Comparison of ENCODE assay signal across 1 cellular context in the genomic region with DNA sequence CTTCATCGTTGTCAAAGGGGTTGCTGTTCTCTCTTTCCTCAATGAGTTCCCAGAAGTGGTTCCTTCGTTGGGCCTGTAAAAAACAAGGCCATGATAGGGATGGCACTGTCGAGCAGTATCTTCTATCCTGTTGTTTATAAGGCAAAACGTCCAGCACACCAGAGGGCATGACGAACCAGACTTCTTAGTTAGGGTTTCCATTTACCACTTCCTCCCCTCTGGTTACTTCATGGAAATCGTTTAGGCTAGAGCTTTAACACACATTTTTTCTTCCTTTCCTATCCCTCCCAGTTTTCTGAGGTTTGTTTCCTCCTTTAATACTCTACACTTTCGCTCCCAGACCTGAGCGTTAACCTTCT.
TF ChIP-seq lines count a peak whose summit lies in the region.

No MANE protein-coding gene starts in this region.

TF ChIP-seq in WTC11, 78 proteins besides CTCF, POLR2A, EP300 and RAD21 (continued from another document):
- TF ChIP-seq CBFB (CRISPR knock-in tag; IDR thresholded peaks at IDR 0.05; ENCODE audit: low read depth), result no peak
- no peak for TF ChIP-seq ELF4 (CRISPR knock-in tag; IDR thresholded peaks at IDR 0.05; ENCODE audit: low read depth)
- TF ChIP-seq, protein P1, sequence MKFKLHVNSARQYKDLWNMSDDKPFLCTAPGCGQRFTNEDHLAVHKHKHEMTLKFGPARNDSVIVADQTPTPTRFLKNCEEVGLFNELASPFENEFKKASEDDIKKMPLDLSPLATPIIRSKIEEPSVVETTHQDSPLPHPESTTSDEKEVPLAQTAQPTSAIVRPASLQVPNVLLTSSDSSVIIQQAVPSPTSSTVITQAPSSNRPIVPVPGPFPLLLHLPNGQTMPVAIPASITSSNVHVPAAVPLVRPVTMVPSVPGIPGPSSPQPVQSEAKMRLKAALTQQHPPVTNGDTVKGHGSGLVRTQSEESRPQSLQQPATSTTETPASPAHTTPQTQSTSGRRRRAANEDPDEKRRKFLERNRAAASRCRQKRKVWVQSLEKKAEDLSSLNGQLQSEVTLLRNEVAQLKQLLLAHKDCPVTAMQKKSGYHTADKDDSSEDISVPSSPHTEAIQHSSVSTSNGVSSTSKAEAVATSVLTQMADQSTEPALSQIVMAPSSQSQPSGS (CRISPR knock-in tag; IDR thresholded peaks at IDR 0.05; ENCODE audit: borderline replicate concordance, low read depth), result no peak
- no peak for TF ChIP-seq SMAD4 (CRISPR knock-in tag; IDR thresholded peaks at IDR 0.05)
- TF ChIP-seq, protein P2, sequence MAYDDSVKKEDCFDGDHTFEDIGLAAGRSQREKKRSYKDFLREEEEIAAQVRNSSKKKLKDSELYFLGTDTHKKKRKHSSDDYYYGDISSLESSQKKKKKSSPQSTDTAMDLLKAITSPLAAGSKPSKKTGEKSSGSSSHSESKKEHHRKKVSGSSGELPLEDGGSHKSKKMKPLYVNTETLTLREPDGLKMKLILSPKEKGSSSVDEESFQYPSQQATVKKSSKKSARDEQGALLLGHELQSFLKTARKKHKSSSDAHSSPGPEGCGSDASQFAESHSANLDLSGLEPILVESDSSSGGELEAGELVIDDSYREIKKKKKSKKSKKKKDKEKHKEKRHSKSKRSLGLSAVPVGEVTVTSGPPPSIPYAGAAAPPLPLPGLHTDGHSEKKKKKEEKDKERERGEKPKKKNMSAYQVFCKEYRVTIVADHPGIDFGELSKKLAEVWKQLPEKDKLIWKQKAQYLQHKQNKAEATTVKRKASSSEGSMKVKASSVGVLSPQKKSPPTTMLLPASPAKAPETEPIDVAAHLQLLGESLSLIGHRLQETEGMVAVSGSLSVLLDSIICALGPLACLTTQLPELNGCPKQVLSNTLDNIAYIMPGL (CRISPR knock-in tag; IDR thresholded peaks at IDR 0.05), result no peak
- no peak for TF ChIP-seq SP1 (CRISPR knock-in tag; conservative IDR thresholded peaks at IDR 0.05)
- no peak for TF ChIP-seq ZNF425 (CRISPR knock-in tag; conservative IDR thresholded peaks at IDR 0.05)
- TF ChIP-seq, protein P3, sequence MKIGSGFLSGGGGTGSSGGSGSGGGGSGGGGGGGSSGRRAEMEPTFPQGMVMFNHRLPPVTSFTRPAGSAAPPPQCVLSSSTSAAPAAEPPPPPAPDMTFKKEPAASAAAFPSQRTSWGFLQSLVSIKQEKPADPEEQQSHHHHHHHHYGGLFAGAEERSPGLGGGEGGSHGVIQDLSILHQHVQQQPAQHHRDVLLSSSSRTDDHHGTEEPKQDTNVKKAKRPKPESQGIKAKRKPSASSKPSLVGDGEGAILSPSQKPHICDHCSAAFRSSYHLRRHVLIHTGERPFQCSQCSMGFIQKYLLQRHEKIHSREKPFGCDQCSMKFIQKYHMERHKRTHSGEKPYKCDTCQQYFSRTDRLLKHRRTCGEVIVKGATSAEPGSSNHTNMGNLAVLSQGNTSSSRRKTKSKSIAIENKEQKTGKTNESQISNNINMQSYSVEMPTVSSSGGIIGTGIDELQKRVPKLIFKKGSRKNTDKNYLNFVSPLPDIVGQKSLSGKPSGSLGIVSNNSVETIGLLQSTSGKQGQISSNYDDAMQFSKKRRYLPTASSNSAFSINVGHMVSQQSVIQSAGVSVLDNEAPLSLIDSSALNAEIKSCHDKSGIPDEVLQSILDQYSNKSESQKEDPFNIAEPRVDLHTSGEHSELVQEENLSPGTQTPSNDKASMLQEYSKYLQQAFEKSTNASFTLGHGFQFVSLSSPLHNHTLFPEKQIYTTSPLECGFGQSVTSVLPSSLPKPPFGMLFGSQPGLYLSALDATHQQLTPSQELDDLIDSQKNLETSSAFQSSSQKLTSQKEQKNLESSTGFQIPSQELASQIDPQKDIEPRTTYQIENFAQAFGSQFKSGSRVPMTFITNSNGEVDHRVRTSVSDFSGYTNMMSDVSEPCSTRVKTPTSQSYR (CRISPR knock-in tag; IDR thresholded peaks at IDR 0.05), result no peak
- TF ChIP-seq ZNF671 (CRISPR knock-in tag; IDR thresholded peaks at IDR 0.05), result no peak
- TF ChIP-seq, protein P4, sequence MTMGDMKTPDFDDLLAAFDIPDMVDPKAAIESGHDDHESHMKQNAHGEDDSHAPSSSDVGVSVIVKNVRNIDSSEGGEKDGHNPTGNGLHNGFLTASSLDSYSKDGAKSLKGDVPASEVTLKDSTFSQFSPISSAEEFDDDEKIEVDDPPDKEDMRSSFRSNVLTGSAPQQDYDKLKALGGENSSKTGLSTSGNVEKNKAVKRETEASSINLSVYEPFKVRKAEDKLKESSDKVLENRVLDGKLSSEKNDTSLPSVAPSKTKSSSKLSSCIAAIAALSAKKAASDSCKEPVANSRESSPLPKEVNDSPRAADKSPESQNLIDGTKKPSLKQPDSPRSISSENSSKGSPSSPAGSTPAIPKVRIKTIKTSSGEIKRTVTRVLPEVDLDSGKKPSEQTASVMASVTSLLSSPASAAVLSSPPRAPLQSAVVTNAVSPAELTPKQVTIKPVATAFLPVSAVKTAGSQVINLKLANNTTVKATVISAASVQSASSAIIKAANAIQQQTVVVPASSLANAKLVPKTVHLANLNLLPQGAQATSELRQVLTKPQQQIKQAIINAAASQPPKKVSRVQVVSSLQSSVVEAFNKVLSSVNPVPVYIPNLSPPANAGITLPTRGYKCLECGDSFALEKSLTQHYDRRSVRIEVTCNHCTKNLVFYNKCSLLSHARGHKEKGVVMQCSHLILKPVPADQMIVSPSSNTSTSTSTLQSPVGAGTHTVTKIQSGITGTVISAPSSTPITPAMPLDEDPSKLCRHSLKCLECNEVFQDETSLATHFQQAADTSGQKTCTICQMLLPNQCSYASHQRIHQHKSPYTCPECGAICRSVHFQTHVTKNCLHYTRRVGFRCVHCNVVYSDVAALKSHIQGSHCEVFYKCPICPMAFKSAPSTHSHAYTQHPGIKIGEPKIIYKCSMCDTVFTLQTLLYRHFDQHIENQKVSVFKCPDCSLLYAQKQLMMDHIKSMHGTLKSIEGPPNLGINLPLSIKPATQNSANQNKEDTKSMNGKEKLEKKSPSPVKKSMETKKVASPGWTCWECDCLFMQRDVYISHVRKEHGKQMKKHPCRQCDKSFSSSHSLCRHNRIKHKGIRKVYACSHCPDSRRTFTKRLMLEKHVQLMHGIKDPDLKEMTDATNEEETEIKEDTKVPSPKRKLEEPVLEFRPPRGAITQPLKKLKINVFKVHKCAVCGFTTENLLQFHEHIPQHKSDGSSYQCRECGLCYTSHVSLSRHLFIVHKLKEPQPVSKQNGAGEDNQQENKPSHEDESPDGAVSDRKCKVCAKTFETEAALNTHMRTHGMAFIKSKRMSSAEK (CRISPR knock-in tag; IDR thresholded peaks at IDR 0.05; ENCODE audit: borderline replicate concordance), result no peak
